In the genomic region with DNA sequence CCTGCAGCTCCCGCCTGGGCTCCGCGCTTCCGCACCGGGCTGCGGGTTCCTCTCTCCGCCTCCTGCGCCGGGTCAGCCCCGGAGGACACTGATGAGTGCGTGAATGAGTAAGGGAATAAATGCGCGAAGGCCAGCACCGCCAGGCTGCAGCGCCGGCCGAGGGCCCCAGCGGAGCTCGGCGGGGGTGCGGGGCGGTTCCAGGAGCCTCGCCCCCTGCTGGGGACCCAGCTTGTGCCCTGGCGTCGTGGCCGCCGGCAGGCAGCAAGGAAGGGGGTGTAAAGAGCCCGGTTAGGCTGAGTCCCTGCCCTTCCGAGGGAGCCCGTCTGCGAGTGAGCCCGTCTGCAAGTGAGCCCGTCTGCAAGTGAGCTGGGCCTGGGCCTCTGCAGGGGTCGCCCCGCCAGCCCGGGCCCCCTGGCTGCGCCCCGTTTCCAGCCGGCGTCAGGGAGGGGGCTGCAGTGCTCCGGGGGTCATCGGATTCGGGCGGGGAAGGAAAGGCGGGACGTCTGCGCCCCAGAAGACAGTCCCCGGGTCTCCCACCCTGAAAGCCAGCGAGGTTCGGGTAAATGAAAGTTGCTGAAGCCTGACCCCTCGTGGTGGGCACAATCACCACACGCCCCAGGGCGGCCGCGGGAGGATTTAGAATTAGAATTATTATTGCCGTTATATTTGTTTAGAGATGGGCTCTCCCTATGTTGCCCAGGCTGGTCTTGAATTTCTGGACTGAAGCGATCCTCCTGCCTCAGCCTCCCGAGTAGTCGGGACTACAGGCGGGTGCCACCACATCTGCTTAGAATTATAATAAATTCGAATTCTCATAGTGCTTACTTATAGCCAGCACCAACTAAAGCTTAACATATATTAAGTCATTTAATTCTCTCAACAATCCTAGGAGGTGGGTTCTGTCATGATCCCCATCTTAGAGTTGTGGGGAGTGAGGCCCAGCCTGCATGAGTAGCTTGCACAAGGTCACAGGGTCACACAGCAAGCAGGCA, we compare ENCODE assay signal across 1 cellular context.
TF ChIP-seq lines count a peak whose summit lies in the region.

No MANE protein-coding gene starts in this region.

TF ChIP-seq in HepG2, 621 proteins besides CTCF, POLR2A, EP300 and RAD21 (continued from another document and continues in another):
- TF ChIP-seq, protein P1, sequence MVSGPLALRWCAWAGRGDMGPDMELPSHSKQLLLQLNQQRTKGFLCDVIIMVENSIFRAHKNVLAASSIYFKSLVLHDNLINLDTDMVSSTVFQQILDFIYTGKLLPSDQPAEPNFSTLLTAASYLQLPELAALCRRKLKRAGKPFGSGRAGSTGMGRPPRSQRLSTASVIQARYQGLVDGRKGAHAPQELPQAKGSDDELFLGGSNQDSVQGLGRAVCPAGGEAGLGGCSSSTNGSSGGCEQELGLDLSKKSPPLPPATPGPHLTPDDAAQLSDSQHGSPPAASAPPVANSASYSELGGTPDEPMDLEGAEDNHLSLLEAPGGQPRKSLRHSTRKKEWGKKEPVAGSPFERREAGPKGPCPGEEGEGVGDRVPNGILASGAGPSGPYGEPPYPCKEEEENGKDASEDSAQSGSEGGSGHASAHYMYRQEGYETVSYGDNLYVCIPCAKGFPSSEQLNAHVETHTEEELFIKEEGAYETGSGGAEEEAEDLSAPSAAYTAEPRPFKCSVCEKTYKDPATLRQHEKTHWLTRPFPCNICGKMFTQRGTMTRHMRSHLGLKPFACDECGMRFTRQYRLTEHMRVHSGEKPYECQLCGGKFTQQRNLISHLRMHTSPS (CRISPR knock-in tag; IDR thresholded peaks at IDR 0.05; ENCODE audit: low read depth): no peak
- TF ChIP-seq DNMT3B (CRISPR knock-in tag; conservative IDR thresholded peaks at IDR 0.05) (no peak), ZSCAN31 (CRISPR knock-in tag; IDR thresholded peaks at IDR 0.05; ENCODE audit: low read depth) (no peak), ATAD3A (CRISPR knock-in tag; IDR thresholded peaks at IDR 0.05) (no peak), CBX5 (CRISPR knock-in tag; IDR thresholded peaks at IDR 0.05; ENCODE audit: borderline replicate concordance) (no peak), ZNF558 (CRISPR knock-in tag; IDR thresholded peaks at IDR 0.05; ENCODE audit: borderline replicate concordance) (no peak), HMG20A (CRISPR knock-in tag; IDR thresholded peaks at IDR 0.05; ENCODE audit: borderline replicate concordance) (no peak), ZNF510 (CRISPR knock-in tag; IDR thresholded peaks at IDR 0.05; ENCODE audit: low read depth) (no peak), ZNF354B (CRISPR knock-in tag; IDR thresholded peaks at IDR 0.05) (no peak), RFX1 (IDR thresholded peaks at IDR 0.05) (no peak), PHF21A (CRISPR knock-in tag; IDR thresholded peaks at IDR 0.05) (peak; percentile 38; the same call in 1 of the 2 replicates), NR2F6 (IDR thresholded peaks at IDR 0.05) (no peak), NR2F6 (CRISPR knock-in tag; IDR thresholded peaks at IDR 0.05) (0 out of 2 replicates have a peak, but pooled peaks have one; percentile 8), MIER3 (CRISPR knock-in tag; IDR thresholded peaks at IDR 0.05; ENCODE audit: borderline replicate concordance) (0 out of 2 replicates have a peak, but pooled peaks have one; percentile 16), ZNF777 (CRISPR knock-in tag; IDR thresholded peaks at IDR 0.05) (peak; percentile 80), MAFF (IDR thresholded peaks at IDR 0.05; ENCODE audit: low read depth, low read length) (no peak), SOX13 (IDR thresholded peaks at IDR 0.05) (no peak), SOX13 (CRISPR knock-in tag; conservative IDR thresholded peaks at IDR 0.05 in 1 of 2, IDR thresholded peaks at IDR 0.05 in 1 of 2) (0 out of 4 replicates have a peak, but pooled peaks of 1 of the 2 experiments have one; percentile 6), ZNF205 (CRISPR knock-in tag; IDR thresholded peaks at IDR 0.05) (no peak), ZNF747 (CRISPR knock-in tag; IDR thresholded peaks at IDR 0.05; ENCODE audit: borderline replicate concordance) (no peak)
- TF ChIP-seq, protein P2, sequence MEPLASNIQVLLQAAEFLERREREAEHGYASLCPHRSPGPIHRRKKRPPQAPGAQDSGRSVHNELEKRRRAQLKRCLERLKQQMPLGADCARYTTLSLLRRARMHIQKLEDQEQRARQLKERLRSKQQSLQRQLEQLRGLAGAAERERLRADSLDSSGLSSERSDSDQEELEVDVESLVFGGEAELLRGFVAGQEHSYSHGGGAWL (CRISPR knock-in tag; IDR thresholded peaks at IDR 0.05): no peak
- TF ChIP-seq, protein P3, sequence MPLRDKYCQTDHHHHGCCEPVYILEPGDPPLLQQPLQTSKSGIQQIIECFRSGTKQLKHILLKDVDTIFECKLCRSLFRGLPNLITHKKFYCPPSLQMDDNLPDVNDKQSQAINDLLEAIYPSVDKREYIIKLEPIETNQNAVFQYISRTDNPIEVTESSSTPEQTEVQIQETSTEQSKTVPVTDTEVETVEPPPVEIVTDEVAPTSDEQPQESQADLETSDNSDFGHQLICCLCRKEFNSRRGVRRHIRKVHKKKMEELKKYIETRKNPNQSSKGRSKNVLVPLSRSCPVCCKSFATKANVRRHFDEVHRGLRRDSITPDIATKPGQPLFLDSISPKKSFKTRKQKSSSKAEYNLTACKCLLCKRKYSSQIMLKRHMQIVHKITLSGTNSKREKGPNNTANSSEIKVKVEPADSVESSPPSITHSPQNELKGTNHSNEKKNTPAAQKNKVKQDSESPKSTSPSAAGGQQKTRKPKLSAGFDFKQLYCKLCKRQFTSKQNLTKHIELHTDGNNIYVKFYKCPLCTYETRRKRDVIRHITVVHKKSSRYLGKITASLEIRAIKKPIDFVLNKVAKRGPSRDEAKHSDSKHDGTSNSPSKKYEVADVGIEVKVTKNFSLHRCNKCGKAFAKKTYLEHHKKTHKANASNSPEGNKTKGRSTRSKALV (CRISPR knock-in tag; IDR thresholded peaks at IDR 0.05): 0 out of 2 replicates have a peak, but pooled peaks have one; percentile 33
- TF ChIP-seq, protein P4, sequence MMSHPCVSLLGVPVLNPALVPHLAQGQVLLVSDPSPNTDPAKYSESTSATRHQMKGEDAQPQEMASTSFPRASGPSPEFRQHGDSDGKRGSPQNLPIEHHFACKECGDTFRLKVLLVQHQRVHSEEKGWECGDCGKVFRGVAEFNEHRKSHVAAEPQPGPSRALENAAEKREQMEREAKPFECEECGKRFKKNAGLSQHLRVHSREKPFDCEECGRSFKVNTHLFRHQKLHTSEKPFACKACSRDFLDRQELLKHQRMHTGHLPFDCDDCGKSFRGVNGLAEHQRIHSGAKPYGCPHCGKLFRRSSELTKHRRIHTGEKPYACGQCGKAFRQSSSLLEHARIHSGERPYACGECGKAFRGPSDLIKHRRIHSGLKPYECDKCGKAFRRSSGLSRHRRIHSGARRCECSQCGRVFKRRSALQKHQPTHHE (CRISPR knock-in tag; IDR thresholded peaks at IDR 0.05; ENCODE audit: borderline replicate concordance): no peak
- TF ChIP-seq, protein P5, sequence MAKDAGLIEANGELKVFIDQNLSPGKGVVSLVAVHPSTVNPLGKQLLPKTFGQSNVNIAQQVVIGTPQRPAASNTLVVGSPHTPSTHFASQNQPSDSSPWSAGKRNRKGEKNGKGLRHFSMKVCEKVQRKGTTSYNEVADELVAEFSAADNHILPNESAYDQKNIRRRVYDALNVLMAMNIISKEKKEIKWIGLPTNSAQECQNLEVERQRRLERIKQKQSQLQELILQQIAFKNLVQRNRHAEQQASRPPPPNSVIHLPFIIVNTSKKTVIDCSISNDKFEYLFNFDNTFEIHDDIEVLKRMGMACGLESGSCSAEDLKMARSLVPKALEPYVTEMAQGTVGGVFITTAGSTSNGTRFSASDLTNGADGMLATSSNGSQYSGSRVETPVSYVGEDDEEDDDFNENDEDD (CRISPR knock-in tag; IDR thresholded peaks at IDR 0.05; ENCODE audit: borderline replicate concordance): no peak
- TF ChIP-seq, protein P6, sequence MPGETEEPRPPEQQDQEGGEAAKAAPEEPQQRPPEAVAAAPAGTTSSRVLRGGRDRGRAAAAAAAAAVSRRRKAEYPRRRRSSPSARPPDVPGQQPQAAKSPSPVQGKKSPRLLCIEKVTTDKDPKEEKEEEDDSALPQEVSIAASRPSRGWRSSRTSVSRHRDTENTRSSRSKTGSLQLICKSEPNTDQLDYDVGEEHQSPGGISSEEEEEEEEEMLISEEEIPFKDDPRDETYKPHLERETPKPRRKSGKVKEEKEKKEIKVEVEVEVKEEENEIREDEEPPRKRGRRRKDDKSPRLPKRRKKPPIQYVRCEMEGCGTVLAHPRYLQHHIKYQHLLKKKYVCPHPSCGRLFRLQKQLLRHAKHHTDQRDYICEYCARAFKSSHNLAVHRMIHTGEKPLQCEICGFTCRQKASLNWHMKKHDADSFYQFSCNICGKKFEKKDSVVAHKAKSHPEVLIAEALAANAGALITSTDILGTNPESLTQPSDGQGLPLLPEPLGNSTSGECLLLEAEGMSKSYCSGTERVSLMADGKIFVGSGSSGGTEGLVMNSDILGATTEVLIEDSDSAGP (CRISPR knock-in tag; IDR thresholded peaks at IDR 0.05; ENCODE audit: borderline replicate concordance): peak; percentile 55; the same call in 1 of the 2 replicates
- TF ChIP-seq, protein P7, sequence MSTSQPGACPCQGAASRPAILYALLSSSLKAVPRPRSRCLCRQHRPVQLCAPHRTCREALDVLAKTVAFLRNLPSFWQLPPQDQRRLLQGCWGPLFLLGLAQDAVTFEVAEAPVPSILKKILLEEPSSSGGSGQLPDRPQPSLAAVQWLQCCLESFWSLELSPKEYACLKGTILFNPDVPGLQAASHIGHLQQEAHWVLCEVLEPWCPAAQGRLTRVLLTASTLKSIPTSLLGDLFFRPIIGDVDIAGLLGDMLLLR (CRISPR knock-in tag; IDR thresholded peaks at IDR 0.05): no peak; the same call in 1 of the 2 replicates
- TF ChIP-seq, protein P8, sequence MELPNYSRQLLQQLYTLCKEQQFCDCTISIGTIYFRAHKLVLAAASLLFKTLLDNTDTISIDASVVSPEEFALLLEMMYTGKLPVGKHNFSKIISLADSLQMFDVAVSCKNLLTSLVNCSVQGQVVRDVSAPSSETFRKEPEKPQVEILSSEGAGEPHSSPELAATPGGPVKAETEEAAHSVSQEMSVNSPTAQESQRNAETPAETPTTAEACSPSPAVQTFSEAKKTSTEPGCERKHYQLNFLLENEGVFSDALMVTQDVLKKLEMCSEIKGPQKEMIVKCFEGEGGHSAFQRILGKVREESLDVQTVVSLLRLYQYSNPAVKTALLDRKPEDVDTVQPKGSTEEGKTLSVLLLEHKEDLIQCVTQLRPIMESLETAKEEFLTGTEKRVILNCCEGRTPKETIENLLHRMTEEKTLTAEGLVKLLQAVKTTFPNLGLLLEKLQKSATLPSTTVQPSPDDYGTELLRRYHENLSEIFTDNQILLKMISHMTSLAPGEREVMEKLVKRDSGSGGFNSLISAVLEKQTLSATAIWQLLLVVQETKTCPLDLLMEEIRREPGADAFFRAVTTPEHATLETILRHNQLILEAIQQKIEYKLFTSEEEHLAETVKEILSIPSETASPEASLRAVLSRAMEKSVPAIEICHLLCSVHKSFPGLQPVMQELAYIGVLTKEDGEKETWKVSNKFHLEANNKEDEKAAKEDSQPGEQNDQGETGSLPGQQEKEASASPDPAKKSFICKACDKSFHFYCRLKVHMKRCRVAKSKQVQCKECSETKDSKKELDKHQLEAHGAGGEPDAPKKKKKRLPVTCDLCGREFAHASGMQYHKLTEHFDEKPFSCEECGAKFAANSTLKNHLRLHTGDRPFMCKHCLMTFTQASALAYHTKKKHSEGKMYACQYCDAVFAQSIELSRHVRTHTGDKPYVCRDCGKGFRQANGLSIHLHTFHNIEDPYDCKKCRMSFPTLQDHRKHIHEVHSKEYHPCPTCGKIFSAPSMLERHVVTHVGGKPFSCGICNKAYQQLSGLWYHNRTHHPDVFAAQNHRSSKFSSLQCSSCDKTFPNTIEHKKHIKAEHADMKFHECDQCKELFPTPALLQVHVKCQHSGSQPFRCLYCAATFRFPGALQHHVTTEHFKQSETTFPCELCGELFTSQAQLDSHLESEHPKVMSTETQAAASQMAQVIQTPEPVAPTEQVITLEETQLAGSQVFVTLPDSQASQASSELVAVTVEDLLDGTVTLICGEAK (IDR thresholded peaks at IDR 0.05): no peak
- TF ChIP-seq, protein P8 (CRISPR knock-in tag; IDR thresholded peaks at IDR 0.05): no peak
- TF ChIP-seq, protein P9, sequence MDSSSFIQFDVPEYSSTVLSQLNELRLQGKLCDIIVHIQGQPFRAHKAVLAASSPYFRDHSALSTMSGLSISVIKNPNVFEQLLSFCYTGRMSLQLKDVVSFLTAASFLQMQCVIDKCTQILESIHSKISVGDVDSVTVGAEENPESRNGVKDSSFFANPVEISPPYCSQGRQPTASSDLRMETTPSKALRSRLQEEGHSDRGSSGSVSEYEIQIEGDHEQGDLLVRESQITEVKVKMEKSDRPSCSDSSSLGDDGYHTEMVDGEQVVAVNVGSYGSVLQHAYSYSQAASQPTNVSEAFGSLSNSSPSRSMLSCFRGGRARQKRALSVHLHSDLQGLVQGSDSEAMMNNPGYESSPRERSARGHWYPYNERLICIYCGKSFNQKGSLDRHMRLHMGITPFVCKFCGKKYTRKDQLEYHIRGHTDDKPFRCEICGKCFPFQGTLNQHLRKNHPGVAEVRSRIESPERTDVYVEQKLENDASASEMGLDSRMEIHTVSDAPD (CRISPR knock-in tag; IDR thresholded peaks at IDR 0.05): no peak
- TF ChIP-seq, protein P10, sequence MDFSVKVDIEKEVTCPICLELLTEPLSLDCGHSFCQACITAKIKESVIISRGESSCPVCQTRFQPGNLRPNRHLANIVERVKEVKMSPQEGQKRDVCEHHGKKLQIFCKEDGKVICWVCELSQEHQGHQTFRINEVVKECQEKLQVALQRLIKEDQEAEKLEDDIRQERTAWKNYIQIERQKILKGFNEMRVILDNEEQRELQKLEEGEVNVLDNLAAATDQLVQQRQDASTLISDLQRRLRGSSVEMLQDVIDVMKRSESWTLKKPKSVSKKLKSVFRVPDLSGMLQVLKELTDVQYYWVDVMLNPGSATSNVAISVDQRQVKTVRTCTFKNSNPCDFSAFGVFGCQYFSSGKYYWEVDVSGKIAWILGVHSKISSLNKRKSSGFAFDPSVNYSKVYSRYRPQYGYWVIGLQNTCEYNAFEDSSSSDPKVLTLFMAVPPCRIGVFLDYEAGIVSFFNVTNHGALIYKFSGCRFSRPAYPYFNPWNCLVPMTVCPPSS (IDR thresholded peaks at IDR 0.05): no peak
